Comparison of ENCODE assay signal across 12 cellular contexts in genomic region chr14:91963465-91963864, GRCh38.
"Had no signal": no experiment of that assay in that cellular context is flagged by ENCODE, and none has a peak within 500 bp of the region (broad histone marks: within the 10 kb centered on the region; RNA-seq: fewer than 3 reads in every experiment).

No MANE protein-coding gene starts in this region.

- H3K27ac ChIP-seq: breast epithelium, left ventricle myocardium inferior, neural progenitor cell, pancreas had no signal

- ATAC-seq: activated CD4-positive, CD25-positive, alpha-beta regulatory T cell treated with anti-CD3 and anti-CD28 coated beads, Interleukin-2, amount 50 U/mL, for 24 hours; SK-N-SH treated with all-trans-retinoic acid at 6 μM for 48 hours had no signal

- H3K36me3 ChIP-seq: breast epithelium, neural progenitor cell had no signal

- H3K9me3 ChIP-seq: breast epithelium, left ventricle myocardium inferior, pancreas had no signal

- H3K4me1 ChIP-seq: breast epithelium, left ventricle myocardium inferior, neural progenitor cell, pancreas had no signal

- DNase-seq: activated naive CD4-positive, alpha-beta T cell treated with anti-CD3 and anti-CD28 coated beads, Interleukin-2, amount 50 U/mL, for 16 hours; amygdala; left ventricle myocardium inferior; pancreas; SHP77; stimulated activated naive CD4-positive, alpha-beta T cell treated with Interleukin-2 at 50 U/mL for 16 hours; T-helper 2 cell had no signal

- H3K27me3 ChIP-seq: breast epithelium, neural progenitor cell, pancreas had no signal

- H3K4me3 ChIP-seq: breast epithelium, left ventricle myocardium inferior, neural progenitor cell, pancreas, smooth muscle cell had no signal
